ENCODE assay signal across 28 cellular contexts in the genomic region with DNA sequence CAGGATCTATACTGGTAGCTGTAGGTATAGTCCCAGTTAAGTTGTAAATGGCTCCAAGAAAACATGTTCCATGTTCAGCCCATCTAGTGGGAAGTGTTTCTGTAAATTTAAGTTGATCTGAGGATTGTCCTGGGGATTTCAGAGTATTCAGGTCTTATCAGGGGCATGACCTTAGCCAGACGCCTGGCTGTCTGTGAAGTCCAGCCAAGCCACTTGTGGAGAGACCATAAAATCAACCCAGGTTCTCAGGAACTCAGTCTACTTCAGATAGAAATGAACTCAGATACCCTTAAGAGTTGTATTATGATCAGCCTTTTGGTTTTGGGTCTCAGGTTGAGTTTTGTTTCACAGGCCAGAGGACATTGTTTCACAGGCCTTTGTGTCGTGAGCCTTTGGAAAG.
"Had no signal": no experiment of that assay in that cellular context is flagged by ENCODE, and none has a peak within 500 bp of the region (broad histone marks: within the 10 kb centered on the region; RNA-seq: fewer than 3 reads in every experiment).

No MANE protein-coding gene starts in this region.

- H3K27ac ChIP-seq: brain microvascular endothelial cell, PC-9, RWPE1 had no signal

- H3K4me3 ChIP-seq: PC-9, SK-N-MC had no signal

- H3K27me3 ChIP-seq: brain microvascular endothelial cell had no signal

- H3K36me3 ChIP-seq: brain microvascular endothelial cell had no signal

- DNase-seq: activated CD4-positive, alpha-beta T cell treated with anti-CD3 and anti-CD28 coated beads for 36 hours; activated CD4-positive, alpha-beta T cell treated with anti-CD3 and anti-CD28 coated beads, Interleukin-2, amount 10 ng/mL, durations not matched to agents 7 days and 5 days; activated CD4-positive, alpha-beta T cell treated with anti-CD3 and anti-CD28 coated beads, Interleukin-2, amount 50 U/mL, for 48 hours; activated CD8-positive, alpha-beta memory T cell treated with anti-CD3 and anti-CD28 coated beads, Interleukin-2, amount 50 U/mL, for 4 hours; activated effector memory CD4-positive, alpha-beta T cell treated with Interleukin-2 at 50 U/mL for 16 hours; activated naive CD4-positive, alpha-beta T cell treated with anti-CD3 and anti-CD28 coated beads, Interleukin-2, amount 10 ng/mL, durations not matched to agents 7 days and 5 days; activated naive CD8-positive, alpha-beta T cell treated with anti-CD3 and anti-CD28 coated beads, Interleukin-2, amount 50 U/mL, for 24 hours; activated T-cell treated with anti-CD3 and anti-CD28 coated beads for 4 hours; activated T-cell treated with anti-CD3 and anti-CD28 coated beads, Interleukin-2, amount 50 U/mL, for 48 hours; anterior cingulate cortex; brain microvascular endothelial cell; Karpas-422; KBM-7; NCI-H1105; NCI-H1417 treated with DMSO at 0.1 percent for 48 hours; NCI-H187 treated with DMSO at 0.1 percent for 48 hours; NCI-H2081; NCI-H510A; NCI-H526; NCI-H748 treated with DMSO at 0.1 percent for 48 hours; NK-92 treated with Interleukin-12 subunit alpha and Interleukin-12 subunit beta, amount 100 ng/mL, for 24 hours; PC-9; T1000 had no signal

- ATAC-seq: activated CD4-positive, alpha-beta T cell treated with anti-CD3 and anti-CD28 coated beads for 36 hours; activated CD4-positive, CD25-positive, alpha-beta regulatory T cell treated with anti-CD3 and anti-CD28 coated beads, Interleukin-2, amount 50 U/mL, for 24 hours; activated naive CD8-positive, alpha-beta T cell treated with anti-CD3 and anti-CD28 coated beads, Interleukin-2, amount 50 U/mL, for 24 hours; Right ventricle myocardium inferior; WTC11 had no signal
